8 cellular contexts compared by ENCODE assay signal in genomic region chr1:12184008-12184681, GRCh38. TPM values are rescaled to one million over a fixed set of nuclear protein-coding genes. Genes with fewer than 3 reads are reported as not detected.
DNase-seq lines count a peak whose midpoint lies in the region; ATAC-seq, FAIRE-seq and TF ChIP-seq lines count a peak whose summit lies in the region.

No MANE protein-coding gene starts in this region.

- H3K9me3 Mint-ChIP-seq in activated T-cell treated with anti-CD3 and anti-CD28 coated beads, Interleukin-2, amount 50 U/mL, for 72 hours = no peaks in the 10 kb centered on the region
- H3K9me3 Mint-ChIP-seq in activated T-cell treated with anti-CD3 and anti-CD28 coated beads, Interleukin-2, amount 50 U/mL, for 4 hours = no peaks in the 10 kb centered on the region

- H3K9me3 ChIP-seq in K562 (replicated peaks; ENCODE audit: control insufficient read depth, insufficient read depth, low read depth, low read length) = no peaks in the 10 kb centered on the region

- H2AFZ ChIP-seq in K562 (ENCODE audit: low read depth, low read length) = no peak overlapping the region

- H3K36me3 ChIP-seq in K562 (ENCODE audit: control insufficient read depth, insufficient read depth, low read length) (peaks cover 20% of the 10 kb centered on the region), kidney epithelial cell (ENCODE audit: control insufficient read depth, insufficient read depth, low read length) (no peaks in the 10 kb centered on the region)

- no peak for ATAC-seq in activated T-cell treated with anti-CD3 and anti-CD28 coated beads, Interleukin-2, amount 50 U/mL, for 72 hours (replicated peaks in 1 of 2)
- ATAC-seq in activated T-cell treated with anti-CD3 and anti-CD28 coated beads, Interleukin-2, amount 50 U/mL, for 4 hours = no peak
- peak; percentile 67 for ATAC-seq in K562

- H4K20me1 ChIP-seq in K562 (replicated peaks; ENCODE audit: control insufficient read depth, insufficient read depth, low read length) = peaks cover 65% of the 10 kb centered on the region

- POLR2A ChIA-PET in K562 (lab: Yijun Ruan, JAX) = interaction anchor here (1.1 kb wide), 1 partner anchor 15 kb away, joined by 3 read pairs; no protein-coding TSS in a partner anchor

- H3K27ac Mint-ChIP-seq in activated T-cell treated with anti-CD3 and anti-CD28 coated beads, Interleukin-2, amount 50 U/mL, for 72 hours = peak overlapping the region; percentile 91

- peaks cover 2 to 3% of the 10 kb centered on the region in 2 donors for H3K36me3 Mint-ChIP-seq in activated T-cell treated with anti-CD3 and anti-CD28 coated beads, Interleukin-2, amount 50 U/mL, for 72 hours (ENCODE audit: insufficient read depth in 2 of 2)
- peaks cover 18% of the 10 kb centered on the region for H3K36me3 Mint-ChIP-seq in activated T-cell treated with anti-CD3 and anti-CD28 coated beads, Interleukin-2, amount 50 U/mL, for 4 hours (ENCODE audit: insufficient read depth)

- peaks cover 8 to 37% of the 10 kb centered on the region in 2 experiments; a peak in 3 of 5 replicates for H3K4me1 ChIP-seq in K562 (replicated peaks in 1 of 2; ENCODE audit: control insufficient read depth in 2 of 2, insufficient read depth in 2 of 2, low read length in 2 of 2)

- no peak for TF ChIP-seq POLR2A in K562 (conservative IDR thresholded peaks at IDR 0.05)

- FAIRE-seq in K562 (lab: Jason Lieb, UNC) = peak; percentile 44

- intact Hi-C loops in K562 (cut with micrococcal nuclease) = no loop called here

- TF ChIP-seq CTCF in K562 (IDR thresholded peaks at IDR 0.05 in 2 of 3, conservative IDR thresholded peaks at IDR 0.05 in 1 of 3; ENCODE audit: insufficient read depth in 2 of 3, low read depth in 1 of 3, low read length in 3 of 3) = peak; percentile 15 to 34 (median 30); a peak in 2 of 6 replicates
- TF ChIP-seq CTCF in kidney epithelial cell (IDR thresholded peaks at IDR 0.05; ENCODE audit: insufficient read depth, low read length, poor library complexity, severe bottlenecking) = peak; percentile 21

- H3K27ac ChIP-seq in K562 (ENCODE audit: extremely low read depth, low read depth, low read length) (peak overlapping the region; percentile 9; the same call in 1 of the 3 replicates), skin epidermis (peak overlapping the region in 20 of 21 experiments; percentile 57 to 94 (median 83))

- CTCF ChIA-PET in K562 (lab: Yijun Ruan, JAX; ENCODE audit: low intra/inter-chr PET ratio) = interaction anchor here (1.6 kb wide), 1 partner anchor 59 kb away, joined by 4 read pairs; no protein-coding TSS in a partner anchor

- no TSS peak for BruUV-seq in K562 (replicated peaks; lab: Mats Ljungman, UMichigan)

- H3K4me3 Mint-ChIP-seq in activated T-cell treated with anti-CD3 and anti-CD28 coated beads, Interleukin-2, amount 50 U/mL, for 72 hours = no peak overlapping the region
- no peak overlapping the region for H3K4me3 Mint-ChIP-seq in activated T-cell treated with anti-CD3 and anti-CD28 coated beads, Interleukin-2, amount 50 U/mL, for 4 hours

- H3K4me2 ChIP-seq in K562 (ENCODE audit: insufficient read depth, low read length) = no peak overlapping the region

- H3K4me1 Mint-ChIP-seq in activated T-cell treated with anti-CD3 and anti-CD28 coated beads, Interleukin-2, amount 50 U/mL, for 72 hours (ENCODE audit: low read depth) = peaks cover 64% of the 10 kb centered on the region
- peaks cover 68% of the 10 kb centered on the region for H3K4me1 Mint-ChIP-seq in activated T-cell treated with anti-CD3 and anti-CD28 coated beads, Interleukin-2, amount 50 U/mL, for 4 hours (ENCODE audit: low read depth)

- peak overlapping the region in 1 of 2 experiments; percentile 66; a peak in 2 of 4 replicates for H3K9ac ChIP-seq in K562 (ENCODE audit: insufficient read depth in 1 of 2, low read depth in 2 of 2, low read length in 2 of 2)

- 25% methylated on average over 10 of the region's 10 CpGs for WGBS in K562 (ENCODE audit: insufficient coverage, low coverage, missing lambda C conversion rate)

- H3K27me3 ChIP-seq in K562 (ENCODE audit: control insufficient read depth in 2 of 2, insufficient read depth in 2 of 2, low read length in 2 of 2) = no peaks in the 10 kb centered on the region
- H3K27me3 ChIP-seq in kidney epithelial cell (ENCODE audit: control insufficient read depth, insufficient read depth, low read length) = peaks cover 10% of the 10 kb centered on the region

- H3K27me3 Mint-ChIP-seq in activated T-cell treated with anti-CD3 and anti-CD28 coated beads, Interleukin-2, amount 50 U/mL, for 72 hours (ENCODE audit: low read depth) = no peaks in the 10 kb centered on the region
- H3K27me3 Mint-ChIP-seq in activated T-cell treated with anti-CD3 and anti-CD28 coated beads, Interleukin-2, amount 50 U/mL, for 4 hours (ENCODE audit: low read depth) = no peaks in the 10 kb centered on the region

- no peak overlapping the region for H3K4me3 ChIP-seq in K562
- no peak overlapping the region for H3K4me3 ChIP-seq in kidney epithelial cell (ENCODE audit: low read depth, low read length)
- no peak overlapping the region for H3K4me3 ChIP-seq in skin epidermis

- TF ChIP-seq EP300 in K562 (IDR thresholded peaks at IDR 0.05; ENCODE audit: low read length) = no peak

- TF ChIP-seq RAD21 in K562 (CRISPR knock-in tag; conservative IDR thresholded peaks at IDR 0.05 in 1 of 2, IDR thresholded peaks at IDR 0.05 in 1 of 2) = no peak

- in situ Hi-C loops in K562 (cut with MboI) = no loop called here

- DNase-seq in activated T-cell treated with anti-CD3 and anti-CD28 coated beads, Interleukin-2, amount 50 U/mL, for 72 hours = no peak
- DNase-seq in activated T-cell treated with anti-CD3 and anti-CD28 coated beads, Interleukin-2, amount 50 U/mL, for 4 hours = no peak
- DNase-seq in K562 (ENCODE audit: extremely low read depth in 1 of 4, low spot score in 3 of 4) = peak; percentile 34 to 58 (median 48)
- peak; percentile 28 for DNase-seq in kidney epithelial cell (ENCODE audit: low read depth)
- DNase-seq in cerebellum (ENCODE audit: low spot score) = no peak
- DNase-seq in SHP77 treated with DMSO at 0.1 percent for 48 hours (lab: John Stamatoyannopoulos, UW) = no peak
- DNase-seq in NK-92 treated with Interleukin-12 subunit alpha and Interleukin-12 subunit beta, amount 100 ng/mL, for 24 hours (lab: John Stamatoyannopoulos, UW) = no peak

- peaks cover 31% of the 10 kb centered on the region for H3K79me2 ChIP-seq in K562 (ENCODE audit: control insufficient read depth, insufficient read depth, low read length)

- no peaks in the 10 kb centered on the region for H3K9me1 ChIP-seq in K562 (ENCODE audit: control insufficient read depth, insufficient read depth, low read length)

TF ChIP-seq in K562, 482 proteins besides CTCF, POLR2A, EP300 and RAD21 (continues in another document):
- TF ChIP-seq MAX (CRISPR knock-in tag; IDR thresholded peaks at IDR 0.05) = 0 out of 2 replicates have a peak, but pooled peaks have one; percentile 21

RNA-seq across cellular contexts. Expression of gene TNFRSF1B, which starts 17.4 kb away (rescaled TPM):
- 100 to 1,000 TPM in 1 of 2 donors, 10 to 100 TPM in 1; 95.4 to 130 TPM for total RNA-seq in activated T-cell treated with anti-CD3 and anti-CD28 coated beads, Interleukin-2, amount 50 U/mL, for 72 hours
- total RNA-seq in activated T-cell treated with anti-CD3 and anti-CD28 coated beads, Interleukin-2, amount 50 U/mL, for 4 hours = 100 to 1,000 TPM; 218 to 255 (median 229) TPM
- total RNA-seq in K562 (2011; cell fraction: chromatin; rRNA removed; ENCODE audit: low replicate concordance) = 26.1 and 74.5 TPM in 2 replicates
- total RNA-seq in K562 (2011; cell fraction: nucleolus; rRNA removed) = 83.4 and 97.6 TPM in 2 replicates
- 68.4 and 69.2 TPM in 2 replicates for total RNA-seq in K562 (2011; cell fraction: nucleoplasm; rRNA removed)
- total RNA-seq in K562 (2014; rRNA removed) (40.8 and 54.1 TPM in 2 replicates), K562 (2014; rRNA removed; fragmentation: Illumina TruSeq; extraction: Trizol) (17.5 and 22.7 TPM in 2 replicates), K562 (2015; rRNA removed; fragmentation: Illumina TruSeq; extraction: Trizol) (21.7 and 23.1 TPM in 2 replicates), K562 (2021) (91.3 and 91.6 TPM in 2 replicates), kidney epithelial cell (0.21 and 0.27 TPM in 2 replicates), cerebellum (3.7 TPM)
- polyA plus RNA-seq in K562 (2011; rRNA removed) (36.0 and 48.1 TPM in 2 replicates), K562 (2014; fragmentation: Illumina TruSeq; extraction: Trizol) (40.9 and 48.0 TPM in 2 replicates), K562 (2014; fragmentation: Nextera tagmentation; extraction: Ambion mirVana) (1 to 10 TPM; 8.8 to 9.0 TPM), K562 (2014; rRNA removed) (43.7 and 47.2 TPM in 2 replicates)
- polyA plus RNA-seq in K562 (2011; cell fraction: cytosol; rRNA removed) = 54.9 and 115 TPM in 2 replicates
- polyA plus RNA-seq in K562 (2011; cell fraction: nucleus; rRNA removed) = 12.4 and 19.5 TPM in 2 replicates
- polyA plus RNA-seq in K562 (2012) = 37.7 and 41.4 TPM in 2 replicates
- 19.0 and 26.6 TPM in 2 replicates for polyA minus RNA-seq in K562 (2011; rRNA and poly(A)+ RNA removed)
- polyA minus RNA-seq in K562 (2011; cell fraction: cytosol; rRNA and poly(A)+ RNA removed) = 46.3 and 70.4 TPM in 2 replicates
- polyA minus RNA-seq in K562 (2011; cell fraction: nucleus; rRNA and poly(A)+ RNA removed) = 13.3 and 24.2 TPM in 2 replicates

RNA-seq across cellular contexts. Expression of gene VPS13D, which starts 45.7 kb away (rescaled TPM):
- 10 to 100 TPM; 36.0 to 40.5 TPM for total RNA-seq in activated T-cell treated with anti-CD3 and anti-CD28 coated beads, Interleukin-2, amount 50 U/mL, for 72 hours
- total RNA-seq in activated T-cell treated with anti-CD3 and anti-CD28 coated beads, Interleukin-2, amount 50 U/mL, for 4 hours = 10 to 100 TPM; 24.0 to 26.6 (median 26.5) TPM
- total RNA-seq in K562 (2011; cell fraction: chromatin; rRNA removed; ENCODE audit: low replicate concordance) = 242 and 510 TPM in 2 replicates
- total RNA-seq in K562 (2011; cell fraction: nucleolus; rRNA removed) = 134 and 184 TPM in 2 replicates
- total RNA-seq in K562 (2011; cell fraction: nucleoplasm; rRNA removed) = 201 and 203 TPM in 2 replicates
- 31.7 and 34.0 TPM in 2 replicates for total RNA-seq in K562 (2014; rRNA removed)
- 46.5 and 48.1 TPM in 2 replicates for total RNA-seq in K562 (2014; rRNA removed; fragmentation: Illumina TruSeq; extraction: Trizol)
- 36.6 and 38.5 TPM in 2 replicates for total RNA-seq in K562 (2015; rRNA removed; fragmentation: Illumina TruSeq; extraction: Trizol)
- total RNA-seq in K562 (2021) = 47.2 and 50.0 TPM in 2 replicates
- polyA plus RNA-seq in K562 (2011; rRNA removed) = 50.3 and 51.5 TPM in 2 replicates
- 24.7 and 32.9 TPM in 2 replicates for polyA plus RNA-seq in K562 (2011; cell fraction: cytosol; rRNA removed)
- polyA plus RNA-seq in K562 (2011; cell fraction: nucleus; rRNA removed) = 80.4 and 87.5 TPM in 2 replicates
- polyA plus RNA-seq in K562 (2012) = 21.3 and 30.8 TPM in 2 replicates
- 41.3 and 46.6 TPM in 2 replicates for polyA plus RNA-seq in K562 (2014; fragmentation: Illumina TruSeq; extraction: Trizol)
- polyA plus RNA-seq in K562 (2014; fragmentation: Nextera tagmentation; extraction: Ambion mirVana) = 10 to 100 TPM in 1 of 2 experiments, 1 to 10 TPM in 1; 6.1 to 13.9 TPM
- 37.2 and 41.3 TPM in 2 replicates for polyA plus RNA-seq in K562 (2014; rRNA removed)
- polyA minus RNA-seq in K562 (2011; rRNA and poly(A)+ RNA removed) = 105 and 124 TPM in 2 replicates
- polyA minus RNA-seq in K562 (2011; cell fraction: cytosol; rRNA and poly(A)+ RNA removed) = 40.4 and 42.1 TPM in 2 replicates
- 107 and 189 TPM in 2 replicates for polyA minus RNA-seq in K562 (2011; cell fraction: nucleus; rRNA and poly(A)+ RNA removed)
- total RNA-seq in kidney epithelial cell = 22.2 and 24.0 TPM in 2 replicates
- 60.8 TPM for total RNA-seq in cerebellum

Comparison
In these comparisons a context has a peak if more than half of its experiments do, and no peak if none do; other contexts are left out.
1. DNase-seq: peak in K562 (4 of 4) and kidney epithelial cell (single experiment); none in activated T-cell treated with anti-CD3 and anti-CD28 coated beads, Interleukin-2, amount 50 U/mL, for 72 hours (0 of 2), activated T-cell treated with anti-CD3 and anti-CD28 coated beads, Interleukin-2, amount 50 U/mL, for 4 hours (single experiment), cerebellum (single experiment), SHP77 treated with DMSO at 0.1 percent for 48 hours (single experiment) and NK-92 treated with Interleukin-12 subunit alpha and Interleukin-12 subunit beta, amount 100 ng/mL, for 24 hours (single experiment).